7 cellular contexts compared by ENCODE assay signal in genomic region chr11:70655816-70656215, GRCh38.
"Had no signal": no experiment of that assay in that cellular context is flagged by ENCODE, and none has a peak within 500 bp of the region (broad histone marks: within the 10 kb centered on the region; RNA-seq: fewer than 3 reads in every experiment).

No MANE protein-coding gene starts in this region.

- H3K4me1 ChIP-seq: HAP-1 had no signal

- H3K36me3 ChIP-seq: HAP-1 had no signal

- H3K9me3 ChIP-seq: HAP-1 had no signal

- H3K4me3 ChIP-seq: GM23248, HAP-1 had no signal

- ATAC-seq: HCT116 had no signal

- H3K4me2 ChIP-seq: KMS-11 had no signal

- H3K27ac ChIP-seq: GM23248, HL-60, KMS-11 had no signal

- H2AFZ ChIP-seq: GM23248 had no signal

- H3K9ac ChIP-seq: GM23248, KMS-11 had no signal

- DNase-seq: GM23248, GOT3, KBM-7 had no signal
